Comparison of ENCODE assay signal across 7 cellular contexts in genomic region chr12:50222275-50222783, GRCh38. TPM values are rescaled to one million over a fixed set of nuclear protein-coding genes. Genes with fewer than 3 reads are reported as not detected.
A peak's percentile ranks its signal among the peaks of the same experiment; 100 is the strongest.
DNase-seq lines count a peak whose midpoint lies in the region; ATAC-seq, FAIRE-seq and TF ChIP-seq lines count a peak whose summit lies in the region.

No MANE protein-coding gene starts in this region.

- H3K27me3 ChIP-seq in GM06990 (replicated peaks; ENCODE audit: control insufficient read depth, insufficient read depth, low read length) (no peaks in the 10 kb centered on the region), KMS-11 (ENCODE audit: insufficient read depth, low read depth) (no peaks in the 10 kb centered on the region)

- H3K27me3 Mint-ChIP-seq in chondrocyte (ENCODE audit: low read depth): no peaks in the 10 kb centered on the region

- intact Hi-C loops in kidney (cut with DNase I): no loop called here

- H2AFZ ChIP-seq in KMS-11 (ENCODE audit: low read depth): peak overlapping the region; percentile 31

- peak overlapping the region; percentile 80 for H3K4me2 ChIP-seq in KMS-11

- peaks cover 38% of the 10 kb centered on the region for H3K4me1 Mint-ChIP-seq in chondrocyte (ENCODE audit: low read depth)

- H3K36me3 Mint-ChIP-seq in chondrocyte (ENCODE audit: low read depth): peaks cover 2% of the 10 kb centered on the region

- H3K36me3 ChIP-seq in GM06990 (ENCODE audit: control insufficient read depth, insufficient read depth, low read length) (peaks cover 4% of the 10 kb centered on the region), KMS-11 (ENCODE audit: insufficient read depth) (no peaks in the 10 kb centered on the region), kidney (ENCODE audit: control insufficient read depth in 1 of 2, insufficient read depth in 2 of 2, low read length in 2 of 2) (peaks cover 0 to 3% of the 10 kb centered on the region in 2 donors)

- no peak for FAIRE-seq in kidney (lab: Jason Lieb, UNC)

- H3K9ac ChIP-seq in KMS-11: peak overlapping the region; percentile 2; the same call in 1 of the 2 replicates
- peak overlapping the region; percentile 38 to 51 for H3K9ac ChIP-seq in kidney (ENCODE audit: low read length in 2 of 2)

- in situ Hi-C loops in SK-MEL-5 (cut with HindIII; ENCODE audit: low pct_unique_long_range_greater_than_20kb, low sequenced_read_pairs): no loop called here

- no peaks in the 10 kb centered on the region for H4K20me1 ChIP-seq in KMS-11 (ENCODE audit: insufficient read depth)

- no peak overlapping the region for H3K4me3 Mint-ChIP-seq in chondrocyte (ENCODE audit: unreplicated experiment)

- DNase-seq in GM06990 (ENCODE audit: extremely low read depth, insufficient read length) (peak; percentile 39), SK-MEL-5 (ENCODE audit: low read depth, low spot score) (peak; percentile 86), chondrocyte (ENCODE audit: low spot score) (no peak), kidney (no peak)
- DNase-seq in stimulated activated naive CD4-positive, alpha-beta T cell treated with Interleukin-2 at 50 U/mL for 16 hours (lab: John Stamatoyannopoulos, UW): peak; percentile 5

- H3K27ac ChIP-seq in KMS-11 (peak overlapping the region; percentile 62), kidney (ENCODE audit: low read depth in 2 of 2, low read length in 2 of 2) (peak overlapping the region; percentile 69 to 77)

- TF ChIP-seq CTCF in GM06990 (IDR thresholded peaks at IDR 0.05; ENCODE audit: insufficient read depth, low read length, poor library complexity, severe bottlenecking): no peak
- no peak for TF ChIP-seq CTCF in KMS-11 (conservative IDR thresholded peaks at IDR 0.05; ENCODE audit: low read depth, low read length)
- TF ChIP-seq CTCF in chondrocyte (IDR thresholded peaks at IDR 0.05): peak; percentile 74
- peak; percentile 22 for TF ChIP-seq CTCF in kidney (IDR thresholded peaks at IDR 0.05; ENCODE audit: borderline replicate concordance, extremely low read depth, insufficient read depth)

- ATAC-seq in HG03565 (IDR thresholded peaks at IDR 0.05; ENCODE audit: unreplicated experiment): no peak

- H3K9me3 ChIP-seq in kidney (ENCODE audit: control insufficient read depth in 1 of 2, low read length in 2 of 2): no peaks in the 10 kb centered on the region

- no peaks in the 10 kb centered on the region for H3K9me3 Mint-ChIP-seq in chondrocyte (ENCODE audit: low read depth)

- H3K79me2 ChIP-seq in KMS-11 (ENCODE audit: insufficient read depth, low read depth): no peaks in the 10 kb centered on the region

- H3K4me3 ChIP-seq in GM06990 (replicated peaks; ENCODE audit: low read depth, low read length) (peak overlapping the region; percentile 72), KMS-11 (IDR thresholded peaks at IDR 0.05; ENCODE audit: insufficient read depth, low read depth, low read length) (no peak overlapping the region), kidney (ENCODE audit: low read length in 2 of 2) (peak overlapping the region; percentile 56 to 75)

- no peak overlapping the region for H3K27ac Mint-ChIP-seq in chondrocyte (ENCODE audit: unreplicated experiment)

- H3K4me1 ChIP-seq in KMS-11 (ENCODE audit: low read depth, poor library complexity, severe bottlenecking) (peaks cover 56% of the 10 kb centered on the region), kidney (ENCODE audit: control insufficient read depth in 1 of 2, insufficient read depth in 1 of 2, low read depth in 1 of 2, low read length in 2 of 2) (peaks cover 2 to 4% of the 10 kb centered on the region in 2 donors)

RNA-seq across cellular contexts. Expression of gene CERS5, which starts 55.2 kb away (rescaled TPM):
- 15.2 and 29.0 TPM in 2 replicates for total RNA-seq in SK-MEL-5 (2014; rRNA removed; shearing (Covaris generic))
- polyA plus RNA-seq in SK-MEL-5 (2015; cell fraction: cytosol; rRNA removed): 25.2 and 41.6 TPM in 2 replicates
- polyA plus RNA-seq in SK-MEL-5 (2015; cell fraction: nucleus; rRNA removed): 50.6 and 79.4 TPM in 2 replicates
- total RNA-seq in chondrocyte (77.2 to 81.3 TPM (median 80.9 TPM) in 3 replicates), kidney (52.1 TPM)
- 40.2 TPM for polyA plus RNA-seq in kidney (ENCODE audit: insufficient read depth, low read depth, low replicate concordance)

Comparison
In these comparisons a context has a peak if more than half of its experiments do, and no peak if none do; other contexts are left out.
1. DNase-seq: peak in GM06990 (single experiment), SK-MEL-5 (single experiment) and stimulated activated naive CD4-positive, alpha-beta T cell treated with Interleukin-2 at 50 U/mL for 16 hours (single experiment); none in chondrocyte (single experiment) and kidney (single experiment).
2. CTCF ChIP-seq: peak in chondrocyte (single experiment) and kidney (single experiment); none in GM06990 (single experiment) and KMS-11 (single experiment).